ENCODE assay signal across 26 cellular contexts in the genomic region with DNA sequence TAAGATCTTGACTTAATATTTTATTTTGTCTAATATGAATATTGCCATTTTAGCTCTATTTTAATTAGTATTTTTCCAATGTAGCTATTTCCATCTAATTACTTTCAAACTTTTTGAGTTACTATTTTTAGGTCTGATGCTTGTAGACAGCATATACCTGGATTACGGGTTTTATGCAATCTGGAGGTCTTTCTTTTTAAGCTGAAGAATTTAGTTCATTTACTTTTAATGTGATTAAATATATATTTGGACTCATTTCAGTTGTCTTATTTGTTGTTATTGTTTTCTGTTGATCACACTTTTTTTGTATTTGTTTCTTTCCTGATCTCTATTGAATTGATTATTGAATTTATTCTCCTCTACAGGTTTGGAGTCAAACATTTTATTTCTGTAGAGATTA.
"Had no signal": no experiment of that assay in that cellular context is flagged by ENCODE, and none has a peak within 500 bp of the region (broad histone marks: within the 10 kb centered on the region; RNA-seq: fewer than 3 reads in every experiment).

No MANE protein-coding gene starts in this region.

- H3K36me3 ChIP-seq: stomach, suprapubic skin, thoracic aorta, tibial artery, tibial nerve, transverse colon, upper lobe of left lung, upper lobe of right lung, uterus, vagina had no signal

- H3K4me3 ChIP-seq: stomach, suprapubic skin, testis, thoracic aorta, tibial artery, tibial nerve, transverse colon, upper lobe of left lung, upper lobe of right lung, uterus, vagina had no signal

- ATAC-seq: stimulated activated effector memory CD8-positive, alpha-beta T cell treated with anti-CD3 and anti-CD28 coated beads, Interleukin-12 subunit alpha, Interleukin-12 subunit beta, amount 100 ng/mL, for 72 hours; stimulated activated memory B cell treated with anti-CD40 and anti-IgM and Interleukin-4, amounts not matched to agents 10 μg/mL and 1 μg/mL and 100 μg/mL, for 72 hours; stimulated activated naive B cell treated with anti-CD40 and anti-IgM and Interleukin-4, amounts not matched to agents 10 μg/mL and 1 μg/mL and 100 μg/mL, for 72 hours; stimulated activated naive CD8-positive, alpha-beta T cell treated with anti-CD3 and anti-CD28 coated beads, Interleukin-15, amount 100 ng/mL, for 72 hours; stimulated activated naive CD8-positive, alpha-beta T cell treated with anti-CD3 and anti-CD28 coated beads, Interleukin-15, Interleukin-2, amounts not matched to agents 100 U/mL and 50 U/mL, for 24 hours; upper lobe of right lung had no signal

- H3K9me3 ChIP-seq: stomach, suprapubic skin, testis, thoracic aorta, transverse colon, upper lobe of left lung, upper lobe of right lung, uterus had no signal

- H3K4me1 ChIP-seq: suprapubic skin, testis, tibial nerve, transverse colon, upper lobe of left lung had no signal

- H3K27ac ChIP-seq: stomach, suprapubic skin, testis, thoracic aorta, tibial artery, tibial nerve, transverse colon, upper lobe of left lung, upper lobe of right lung, uterus, vagina had no signal

- DNase-seq: stimulated activated CD4-positive, alpha-beta T cell treated with anti-CD3 and anti-CD28 coated beads, Interleukin-2, amount 100 ng/mL, for 48 hours; stimulated activated CD4-positive, alpha-beta T cell treated with anti-CD3 and anti-CD28 coated beads, Interleukin-4, amount 100 ng/mL, for 1 hour; stimulated activated CD4-positive, alpha-beta T cell treated with anti-CD3 and anti-CD28 coated beads, Interleukin-4, amount 100 ng/mL, for 24 hours; stimulated activated CD4-positive, alpha-beta T cell treated with anti-CD3 and anti-CD28 coated beads, Interleukin-4, amount 100 ng/mL, for 4 hours; stimulated activated CD8-positive, alpha-beta memory T cell treated with anti-CD3 and anti-CD28 coated beads, Interleukin-4, amount 100 ng/mL, for 48 hours; stimulated activated naive B cell treated with anti-CD40 and anti-IgM and Interleukin-4, amounts not matched to agents 10 μg/mL and 1 μg/mL and 100 μg/mL, for 72 hours; stimulated activated naive CD4-positive, alpha-beta T cell; stimulated activated naive CD4-positive, alpha-beta T cell treated with Interleukin-2 at 50 U/mL for 16 hours; stimulated activated naive CD8-positive, alpha-beta T cell treated with anti-CD3 and anti-CD28 coated beads, Interleukin-15, amount 100 ng/mL, for 72 hours; stimulated activated naive CD8-positive, alpha-beta T cell treated with anti-CD3 and anti-CD28 coated beads, Interleukin-15, Interleukin-2, amounts not matched to agents 100 U/mL and 50 U/mL, for 24 hours; stomach; substantia nigra; testis; tibial artery; transverse colon; trophoblast cell; upper lobe of right lung; uterus had no signal

- H3K27me3 ChIP-seq: stomach, suprapubic skin, testis, tibial artery, tibial nerve, transverse colon, upper lobe of left lung, upper lobe of right lung, uterus, vagina had no signal

- FAIRE-seq: urothelium cell line had no signal
